1 cellular context compared by ENCODE assay signal in the genomic region with DNA sequence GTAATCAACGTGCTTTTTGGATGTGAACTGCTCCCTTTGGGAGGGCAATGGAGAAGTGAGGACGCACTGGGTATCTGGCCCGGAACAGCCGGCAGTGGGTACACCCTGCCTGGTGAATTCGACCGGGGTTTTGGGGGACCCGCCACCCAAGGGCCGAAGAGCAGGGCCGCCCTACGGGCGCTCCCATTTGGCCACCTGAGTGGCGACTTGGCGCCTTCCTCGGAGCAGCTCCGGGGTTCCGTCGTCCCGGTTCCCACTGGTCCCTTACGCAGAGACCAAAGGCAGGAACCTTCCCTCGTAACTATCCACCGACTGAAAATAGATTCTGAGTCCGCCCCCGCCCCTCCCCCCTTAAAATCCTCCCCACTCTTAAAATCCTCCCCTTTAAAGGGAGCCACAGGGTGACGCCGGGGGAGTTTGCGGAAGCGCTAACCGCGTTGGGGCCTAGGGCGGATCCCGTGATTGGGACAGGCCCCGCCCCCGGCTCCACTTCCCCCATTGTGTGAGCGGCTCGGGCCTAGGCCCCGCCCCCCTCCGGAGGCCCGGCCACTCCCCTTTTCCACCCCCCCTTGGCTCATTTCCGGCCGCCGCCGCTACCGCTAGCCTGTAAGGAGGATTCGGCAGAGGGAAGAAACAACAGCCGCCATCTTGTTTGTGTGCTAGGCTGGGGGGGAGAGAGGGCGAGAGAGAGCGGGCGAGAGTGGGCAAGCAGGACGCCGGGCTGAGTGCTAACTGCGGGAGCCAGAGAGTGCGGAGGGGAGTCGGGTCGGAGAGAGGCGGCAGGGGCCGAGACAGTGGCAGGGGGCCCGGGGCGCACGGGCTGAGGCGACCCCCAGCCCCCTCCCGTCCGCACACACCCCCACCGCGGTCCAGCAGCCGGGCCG.
A peak's percentile ranks its signal among the peaks of the same experiment; 100 is the strongest.
TF ChIP-seq lines count a peak whose summit lies in the region.

No MANE protein-coding gene starts in this region.

TF ChIP-seq in WTC11, 78 proteins besides CTCF, POLR2A, EP300 and RAD21 (continued from another document and continues in another):
- TF ChIP-seq ZNF317 (CRISPR knock-in tag; IDR thresholded peaks at IDR 0.05; ENCODE audit: borderline replicate concordance, low read depth) (peak; percentile 30; the same call in 1 of the 2 replicates), FOXP4 (CRISPR knock-in tag; IDR thresholded peaks at IDR 0.05) (peak; percentile 32; the same call in 1 of the 2 replicates), ATF3 (CRISPR knock-in tag; conservative IDR thresholded peaks at IDR 0.05) (no peak), SP1 (CRISPR knock-in tag; conservative IDR thresholded peaks at IDR 0.05) (peak; percentile 88), CREM (CRISPR knock-in tag; IDR thresholded peaks at IDR 0.05) (no peak), USF2 (CRISPR knock-in tag; IDR thresholded peaks at IDR 0.05) (peak; percentile 72), ZNF263 (CRISPR knock-in tag; IDR thresholded peaks at IDR 0.05; ENCODE audit: low read depth) (no peak), ZNF232 (CRISPR knock-in tag; IDR thresholded peaks at IDR 0.05) (no peak), NFE2L1 (CRISPR knock-in tag; IDR thresholded peaks at IDR 0.05) (no peak; the same call in 1 of the 2 replicates), ZNF396 (CRISPR knock-in tag; IDR thresholded peaks at IDR 0.05; ENCODE audit: borderline replicate concordance) (no peak), EMX1 (CRISPR knock-in tag; IDR thresholded peaks at IDR 0.05) (no peak), CREB1 (CRISPR knock-in tag; IDR thresholded peaks at IDR 0.05) (no peak), GTF2I (CRISPR knock-in tag; conservative IDR thresholded peaks at IDR 0.05) (no peak), MXD4 (CRISPR knock-in tag; IDR thresholded peaks at IDR 0.05; ENCODE audit: borderline replicate concordance) (no peak), MAX (CRISPR knock-in tag; IDR thresholded peaks at IDR 0.05) (peak; percentile 22; the same call in 1 of the 2 replicates), PRDM15 (CRISPR knock-in tag; IDR thresholded peaks at IDR 0.05) (no peak), ELF4 (CRISPR knock-in tag; IDR thresholded peaks at IDR 0.05; ENCODE audit: low read depth) (no peak), STAT6 (CRISPR knock-in tag; conservative IDR thresholded peaks at IDR 0.05; ENCODE audit: low read depth) (no peak), PRRX2 (CRISPR knock-in tag; IDR thresholded peaks at IDR 0.05) (no peak), MYBL2 (CRISPR knock-in tag; IDR thresholded peaks at IDR 0.05) (no peak; the same call in 1 of the 2 replicates)
- TF ChIP-seq, protein P1, sequence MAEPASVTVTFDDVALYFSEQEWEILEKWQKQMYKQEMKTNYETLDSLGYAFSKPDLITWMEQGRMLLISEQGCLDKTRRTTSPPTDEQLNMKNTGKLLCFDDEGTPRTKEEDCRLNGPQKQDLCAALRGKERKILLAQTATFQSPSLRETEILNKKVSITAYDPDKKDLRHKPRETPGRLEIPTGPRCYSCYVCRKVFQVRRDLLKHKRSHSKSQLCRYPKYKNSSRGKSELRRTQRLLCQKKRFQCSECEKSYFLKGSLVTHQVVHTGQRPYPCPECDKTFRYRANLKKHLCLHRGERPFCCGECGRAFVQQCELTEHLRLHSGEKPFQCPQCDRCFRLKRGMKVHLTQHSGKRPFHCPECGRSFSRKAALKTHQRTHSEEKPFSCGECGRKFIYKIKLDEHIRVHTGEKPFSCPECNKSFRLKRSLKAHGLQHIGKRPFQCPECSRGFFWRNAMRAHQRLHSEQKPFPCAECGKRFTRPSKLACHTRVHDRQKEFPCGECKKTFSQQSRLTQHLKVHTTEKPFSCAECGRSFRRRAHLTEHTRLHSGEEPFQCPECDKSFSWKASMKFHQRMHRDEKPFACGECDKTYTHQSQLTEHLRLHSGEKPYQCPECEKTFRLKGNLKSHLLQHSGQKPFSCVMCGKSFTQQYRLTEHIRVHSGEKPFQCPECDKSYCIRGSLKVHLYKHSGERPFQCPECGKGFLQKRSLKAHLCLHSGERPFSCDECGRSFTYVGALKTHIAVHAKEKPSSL (CRISPR knock-in tag; conservative IDR thresholded peaks at IDR 0.05), result no peak
- TF ChIP-seq, protein P2, sequence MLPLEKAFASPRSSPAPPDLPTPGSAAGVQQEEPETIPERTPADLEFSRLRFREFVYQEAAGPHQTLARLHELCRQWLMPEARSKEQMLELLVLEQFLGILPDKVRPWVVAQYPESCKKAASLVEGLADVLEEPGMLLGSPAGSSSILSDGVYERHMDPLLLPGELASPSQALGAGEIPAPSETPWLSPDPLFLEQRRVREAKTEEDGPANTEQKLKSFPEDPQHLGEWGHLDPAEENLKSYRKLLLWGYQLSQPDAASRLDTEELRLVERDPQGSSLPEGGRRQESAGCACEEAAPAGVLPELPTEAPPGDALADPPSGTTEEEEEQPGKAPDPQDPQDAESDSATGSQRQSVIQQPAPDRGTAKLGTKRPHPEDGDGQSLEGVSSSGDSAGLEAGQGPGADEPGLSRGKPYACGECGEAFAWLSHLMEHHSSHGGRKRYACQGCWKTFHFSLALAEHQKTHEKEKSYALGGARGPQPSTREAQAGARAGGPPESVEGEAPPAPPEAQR (CRISPR knock-in tag; IDR thresholded peaks at IDR 0.05), result no peak
- TF ChIP-seq, protein P3, sequence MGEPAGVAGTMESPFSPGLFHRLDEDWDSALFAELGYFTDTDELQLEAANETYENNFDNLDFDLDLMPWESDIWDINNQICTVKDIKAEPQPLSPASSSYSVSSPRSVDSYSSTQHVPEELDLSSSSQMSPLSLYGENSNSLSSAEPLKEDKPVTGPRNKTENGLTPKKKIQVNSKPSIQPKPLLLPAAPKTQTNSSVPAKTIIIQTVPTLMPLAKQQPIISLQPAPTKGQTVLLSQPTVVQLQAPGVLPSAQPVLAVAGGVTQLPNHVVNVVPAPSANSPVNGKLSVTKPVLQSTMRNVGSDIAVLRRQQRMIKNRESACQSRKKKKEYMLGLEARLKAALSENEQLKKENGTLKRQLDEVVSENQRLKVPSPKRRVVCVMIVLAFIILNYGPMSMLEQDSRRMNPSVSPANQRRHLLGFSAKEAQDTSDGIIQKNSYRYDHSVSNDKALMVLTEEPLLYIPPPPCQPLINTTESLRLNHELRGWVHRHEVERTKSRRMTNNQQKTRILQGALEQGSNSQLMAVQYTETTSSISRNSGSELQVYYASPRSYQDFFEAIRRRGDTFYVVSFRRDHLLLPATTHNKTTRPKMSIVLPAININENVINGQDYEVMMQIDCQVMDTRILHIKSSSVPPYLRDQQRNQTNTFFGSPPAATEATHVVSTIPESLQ (CRISPR knock-in tag; IDR thresholded peaks at IDR 0.05), result no peak
- TF ChIP-seq, protein P4, sequence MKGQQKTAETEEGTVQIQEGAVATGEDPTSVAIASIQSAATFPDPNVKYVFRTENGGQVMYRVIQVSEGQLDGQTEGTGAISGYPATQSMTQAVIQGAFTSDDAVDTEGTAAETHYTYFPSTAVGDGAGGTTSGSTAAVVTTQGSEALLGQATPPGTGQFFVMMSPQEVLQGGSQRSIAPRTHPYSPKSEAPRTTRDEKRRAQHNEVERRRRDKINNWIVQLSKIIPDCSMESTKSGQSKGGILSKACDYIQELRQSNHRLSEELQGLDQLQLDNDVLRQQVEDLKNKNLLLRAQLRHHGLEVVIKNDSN (CRISPR knock-in tag; IDR thresholded peaks at IDR 0.05), result no peak
- TF ChIP-seq, protein P5, sequence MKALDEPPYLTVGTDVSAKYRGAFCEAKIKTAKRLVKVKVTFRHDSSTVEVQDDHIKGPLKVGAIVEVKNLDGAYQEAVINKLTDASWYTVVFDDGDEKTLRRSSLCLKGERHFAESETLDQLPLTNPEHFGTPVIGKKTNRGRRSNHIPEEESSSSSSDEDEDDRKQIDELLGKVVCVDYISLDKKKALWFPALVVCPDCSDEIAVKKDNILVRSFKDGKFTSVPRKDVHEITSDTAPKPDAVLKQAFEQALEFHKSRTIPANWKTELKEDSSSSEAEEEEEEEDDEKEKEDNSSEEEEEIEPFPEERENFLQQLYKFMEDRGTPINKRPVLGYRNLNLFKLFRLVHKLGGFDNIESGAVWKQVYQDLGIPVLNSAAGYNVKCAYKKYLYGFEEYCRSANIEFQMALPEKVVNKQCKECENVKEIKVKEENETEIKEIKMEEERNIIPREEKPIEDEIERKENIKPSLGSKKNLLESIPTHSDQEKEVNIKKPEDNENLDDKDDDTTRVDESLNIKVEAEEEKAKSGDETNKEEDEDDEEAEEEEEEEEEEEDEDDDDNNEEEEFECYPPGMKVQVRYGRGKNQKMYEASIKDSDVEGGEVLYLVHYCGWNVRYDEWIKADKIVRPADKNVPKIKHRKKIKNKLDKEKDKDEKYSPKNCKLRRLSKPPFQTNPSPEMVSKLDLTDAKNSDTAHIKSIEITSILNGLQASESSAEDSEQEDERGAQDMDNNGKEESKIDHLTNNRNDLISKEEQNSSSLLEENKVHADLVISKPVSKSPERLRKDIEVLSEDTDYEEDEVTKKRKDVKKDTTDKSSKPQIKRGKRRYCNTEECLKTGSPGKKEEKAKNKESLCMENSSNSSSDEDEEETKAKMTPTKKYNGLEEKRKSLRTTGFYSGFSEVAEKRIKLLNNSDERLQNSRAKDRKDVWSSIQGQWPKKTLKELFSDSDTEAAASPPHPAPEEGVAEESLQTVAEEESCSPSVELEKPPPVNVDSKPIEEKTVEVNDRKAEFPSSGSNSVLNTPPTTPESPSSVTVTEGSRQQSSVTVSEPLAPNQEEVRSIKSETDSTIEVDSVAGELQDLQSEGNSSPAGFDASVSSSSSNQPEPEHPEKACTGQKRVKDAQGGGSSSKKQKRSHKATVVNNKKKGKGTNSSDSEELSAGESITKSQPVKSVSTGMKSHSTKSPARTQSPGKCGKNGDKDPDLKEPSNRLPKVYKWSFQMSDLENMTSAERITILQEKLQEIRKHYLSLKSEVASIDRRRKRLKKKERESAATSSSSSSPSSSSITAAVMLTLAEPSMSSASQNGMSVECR (CRISPR knock-in tag; IDR thresholded peaks at IDR 0.05; ENCODE audit: borderline replicate concordance), result peak; percentile 37; the same call in 1 of the 2 replicates
